Comparison of ENCODE assay signal across 24 cellular contexts in genomic region chr11:3223932-3224729, GRCh38. TPM values are rescaled to one million over a fixed set of nuclear protein-coding genes. Genes with fewer than 3 reads are reported as not detected.
DNase-seq lines count a peak whose midpoint lies in the region; ATAC-seq and TF ChIP-seq lines count a peak whose summit lies in the region.
"Had no signal": no experiment of that assay in that cellular context is flagged by ENCODE, and none has a peak within 500 bp of the region (broad histone marks: within the 10 kb centered on the region; RNA-seq: fewer than 3 reads in every experiment).

No MANE protein-coding gene starts in this region.

- TF ChIP-seq CTCF in WTC11 (IDR thresholded peaks at IDR 0.05): no peak

- H3K9me3 Mint-ChIP-seq in WTC11: no peaks in the 10 kb centered on the region
- H3K9me3 Mint-ChIP-seq: activated T-helper 17 cell treated with anti-CD3 and anti-CD28 coated beads, Interleukin-2, amount 50 U/mL, for 72 hours had no signal

- no peaks in the 10 kb centered on the region for H3K9me3 ChIP-seq in mesenchymal stem cell (ENCODE audit: control insufficient read depth, low read length)
- H3K9me3 ChIP-seq: breast epithelium had no signal

- H3K27ac Mint-ChIP-seq in WTC11: no peak overlapping the region
- H3K27ac Mint-ChIP-seq: activated T-helper 17 cell treated with anti-CD3 and anti-CD28 coated beads, Interleukin-2, amount 50 U/mL, for 72 hours; T-helper 17 cell had no signal

- ATAC-seq in Right ventricle myocardium superior (ENCODE audit: poor library complexity): no peak
- no peak for ATAC-seq in Right ventricle myocardium inferior
- ATAC-seq in WTC11: peak; percentile 50
- ATAC-seq in GM21515 (IDR thresholded peaks at IDR 0.05; ENCODE audit: unreplicated experiment): no peak
- ATAC-seq in HG02571 (IDR thresholded peaks at IDR 0.05; ENCODE audit: unreplicated experiment): no peak
- ATAC-seq: activated T-helper 17 cell treated with anti-CD3 and anti-CD28 coated beads, Interleukin-2, amount 50 U/mL, for 72 hours; T-helper 17 cell had no signal

- DNase-seq in Right ventricle myocardium superior: peak; percentile 21
- no peak for DNase-seq in Right ventricle myocardium inferior (ENCODE audit: missing footprints)
- DNase-seq in WTC11 (ENCODE audit: low spot score): peak; percentile 28
- no peak for DNase-seq in mesenchymal stem cell
- no peak for DNase-seq in GM19240 (ENCODE audit: insufficient read length, low spot score)
- DNase-seq in DMS114 treated with DMSO at 0.1 percent for 48 hours (lab: John Stamatoyannopoulos, UW; ENCODE audit: unreplicated experiment): no peak
- DNase-seq: hippocampal formation, kidney glomerular epithelial cell, NCI-H1417 treated with DMSO at 0.1 percent for 48 hours, NCI-H2171, T-helper 17 cell had no signal

- H3K27me3 Mint-ChIP-seq in WTC11 (ENCODE audit: low read depth): no peaks in the 10 kb centered on the region

- H3K27ac ChIP-seq in mesenchymal stem cell (ENCODE audit: low read length, poor library complexity, severe bottlenecking): peak overlapping the region; percentile 27
- H3K27ac ChIP-seq: breast epithelium, coronary artery, VCaP had no signal

- intact Hi-C loops in Right ventricle myocardium superior (cut with DNase I) (no loop called here), Right ventricle myocardium inferior (cut with DNase I) (no loop called here)

- H2BK12ac ChIP-seq in mesenchymal stem cell (ENCODE audit: low read length in 2 of 2): no peak overlapping the region

- no peak overlapping the region for H3K4me3 Mint-ChIP-seq in WTC11
- H3K4me3 Mint-ChIP-seq: activated T-helper 17 cell treated with anti-CD3 and anti-CD28 coated beads, Interleukin-2, amount 50 U/mL, for 72 hours; T-helper 17 cell had no signal

- H3K36me3 Mint-ChIP-seq in WTC11: no peaks in the 10 kb centered on the region

- no peak overlapping the region for H2BK5ac ChIP-seq in mesenchymal stem cell (ENCODE audit: low read depth, low read length, poor library complexity, severe bottlenecking)

- H2AK5ac ChIP-seq in mesenchymal stem cell (ENCODE audit: low read length, severe bottlenecking): peak overlapping the region; percentile 40

- no peak overlapping the region for H4K91ac ChIP-seq in mesenchymal stem cell (ENCODE audit: low read length)

- no peak overlapping the region for H2BK120ac ChIP-seq in mesenchymal stem cell (ENCODE audit: low read depth, low read length)

- H3K79me1 ChIP-seq in mesenchymal stem cell (replicated peaks; ENCODE audit: low read length, poor library complexity, severe bottlenecking): no peaks in the 10 kb centered on the region

- no peak overlapping the region for H3K18ac ChIP-seq in mesenchymal stem cell (ENCODE audit: low read depth in 1 of 2, low read length in 2 of 2)

- POLR2A ChIA-PET in WTC11 (lab: Charles Lee): interaction anchor here (1.0 kb wide), 1 partner anchor 9 kb away, joined by 3 read pairs; no protein-coding TSS in a partner anchor

- H3K27me3 ChIP-seq in mesenchymal stem cell (ENCODE audit: control insufficient read depth in 1 of 2, insufficient read depth in 1 of 2, low read length in 2 of 2): peaks cover 29 to 73% of the 10 kb centered on the region in 2 experiments

- peaks cover 28% of the 10 kb centered on the region for H3K4me1 ChIP-seq in mesenchymal stem cell (ENCODE audit: control insufficient read depth, insufficient read depth, low read depth, low read length)
- H3K4me1 ChIP-seq: breast epithelium had no signal

- CTCF ChIA-PET in WTC11 (lab: Charles Lee): interaction anchor here (0.6 to 3.0 kb wide), 24 partner anchors 8 to 294 kb away, joined by 3 to 14 read pairs (median 4); partner anchors contain the start of genes MRGPRE and PHLDA2

- H3K36me3 ChIP-seq in mesenchymal stem cell (ENCODE audit: control insufficient read depth in 1 of 2, insufficient read depth in 2 of 2, low read depth in 1 of 2, low read length in 2 of 2): no peaks in the 10 kb centered on the region
- H3K36me3 ChIP-seq: breast epithelium had no signal

- H3K14ac ChIP-seq in mesenchymal stem cell (ENCODE audit: low read length in 2 of 2): no peak overlapping the region

- H3K4me1 Mint-ChIP-seq in WTC11: peaks cover 32% of the 10 kb centered on the region
- H3K4me1 Mint-ChIP-seq: activated T-helper 17 cell treated with anti-CD3 and anti-CD28 coated beads, Interleukin-2, amount 50 U/mL, for 72 hours had no signal

- no peak overlapping the region for H3K4me3 ChIP-seq in mesenchymal stem cell (ENCODE audit: insufficient read depth in 1 of 2, low read depth in 1 of 2, low read length in 2 of 2)
- H3K4me3 ChIP-seq: breast epithelium, coronary artery had no signal

- H3K23ac ChIP-seq in mesenchymal stem cell (ENCODE audit: low read length in 2 of 2): no peak overlapping the region

- 60% methylated on average over 14 of the region's 15 CpGs for WGBS in mesenchymal stem cell

- H3K4ac ChIP-seq in mesenchymal stem cell (ENCODE audit: low read depth in 1 of 2, low read length in 2 of 2): no peak overlapping the region

- H2BK15ac ChIP-seq in mesenchymal stem cell (ENCODE audit: low read depth, poor library complexity, severe bottlenecking): no peak overlapping the region

- no peak overlapping the region for H2AFZ ChIP-seq in mesenchymal stem cell (ENCODE audit: low read depth, low read length)

- no peak overlapping the region for H4K8ac ChIP-seq in mesenchymal stem cell (ENCODE audit: low read length)

- H3K4me2 ChIP-seq in mesenchymal stem cell (ENCODE audit: low read length, poor library complexity, severe bottlenecking): peak overlapping the region; percentile 39

- H3K9ac ChIP-seq in mesenchymal stem cell (ENCODE audit: low read length): no peak overlapping the region

TF ChIP-seq in WTC11, 78 proteins besides CTCF, POLR2A, EP300 and RAD21:
- TF ChIP-seq MLX (CRISPR knock-in tag; IDR thresholded peaks at IDR 0.05) (no peak), ATF1 (CRISPR knock-in tag; IDR thresholded peaks at IDR 0.05) (no peak), ZNF138 (CRISPR knock-in tag; conservative IDR thresholded peaks at IDR 0.05) (no peak), KAT7 (CRISPR knock-in tag; IDR thresholded peaks at IDR 0.05; ENCODE audit: borderline replicate concordance) (no peak), ERG (CRISPR knock-in tag; IDR thresholded peaks at IDR 0.05) (no peak), RORB (CRISPR knock-in tag; IDR thresholded peaks at IDR 0.05) (no peak), ZNF396 (CRISPR knock-in tag; IDR thresholded peaks at IDR 0.05; ENCODE audit: borderline replicate concordance) (no peak), NR3C1 (CRISPR knock-in tag; conservative IDR thresholded peaks at IDR 0.05; ENCODE audit: low read depth) (no peak), FOXP4 (CRISPR knock-in tag; IDR thresholded peaks at IDR 0.05) (no peak)
- TF ChIP-seq, protein P1, sequence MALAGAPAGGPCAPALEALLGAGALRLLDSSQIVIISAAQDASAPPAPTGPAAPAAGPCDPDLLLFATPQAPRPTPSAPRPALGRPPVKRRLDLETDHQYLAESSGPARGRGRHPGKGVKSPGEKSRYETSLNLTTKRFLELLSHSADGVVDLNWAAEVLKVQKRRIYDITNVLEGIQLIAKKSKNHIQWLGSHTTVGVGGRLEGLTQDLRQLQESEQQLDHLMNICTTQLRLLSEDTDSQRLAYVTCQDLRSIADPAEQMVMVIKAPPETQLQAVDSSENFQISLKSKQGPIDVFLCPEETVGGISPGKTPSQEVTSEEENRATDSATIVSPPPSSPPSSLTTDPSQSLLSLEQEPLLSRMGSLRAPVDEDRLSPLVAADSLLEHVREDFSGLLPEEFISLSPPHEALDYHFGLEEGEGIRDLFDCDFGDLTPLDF (CRISPR knock-in tag; IDR thresholded peaks at IDR 0.05): no peak
TF ChIP-seq in WTC11: peak in this region for 0.

RNA-seq across cellular contexts. Expression of gene MRGPRG, which starts 5.5 kb away (rescaled TPM):
- total RNA-seq in Right ventricle myocardium superior (not detected), Right ventricle myocardium inferior (not detected), WTC11 (2021) (not detected in 3 replicates)
- polyA plus RNA-seq in mesenchymal stem cell (2013, experiment 1 of 2): not detected
- polyA plus RNA-seq in mesenchymal stem cell (2013, experiment 2 of 2): not detected
- total RNA-seq: activated CD8-positive, alpha-beta memory T cell treated with anti-CD3 and anti-CD28 coated beads for 36 hours; activated T-helper 17 cell treated with anti-CD3 and anti-CD28 coated beads, Interleukin-2, amount 50 U/mL, for 72 hours; breast epithelium; Daoy; HT1080; LHCN-M2; renal cortical epithelial cell; T-helper 17 cell had no signal
- polyA plus RNA-seq: adipose tissue, thymus had no signal

RNA-seq across cellular contexts. Expression of gene MRGPRE, which starts 8.1 kb away (rescaled TPM):
- total RNA-seq in Right ventricle myocardium superior (0.16 TPM), Right ventricle myocardium inferior (not detected), WTC11 (2021) (not detected in 3 replicates)
- polyA plus RNA-seq in mesenchymal stem cell (2013, experiment 1 of 2): not detected
- not detected for polyA plus RNA-seq in mesenchymal stem cell (2013, experiment 2 of 2)
- total RNA-seq: activated CD8-positive, alpha-beta memory T cell treated with anti-CD3 and anti-CD28 coated beads for 36 hours; activated T-helper 17 cell treated with anti-CD3 and anti-CD28 coated beads, Interleukin-2, amount 50 U/mL, for 72 hours; breast epithelium; Daoy; HT1080; LHCN-M2; renal cortical epithelial cell; T-helper 17 cell had no signal

RNA-seq across cellular contexts. Expression of gene OSBPL5, which starts 59.0 kb away (rescaled TPM):
- 15.3 TPM for total RNA-seq in Right ventricle myocardium superior
- 18.4 TPM for total RNA-seq in Right ventricle myocardium inferior
- total RNA-seq in WTC11 (2021): 13.1 to 17.7 TPM (median 14.8 TPM) in 3 replicates
- 13.7 TPM for polyA plus RNA-seq in mesenchymal stem cell (2013, experiment 1 of 2)
- 14.6 TPM for polyA plus RNA-seq in mesenchymal stem cell (2013, experiment 2 of 2)

Comparison
In these comparisons a context has a peak if more than half of its experiments do, and no peak if none do; other contexts are left out.
1. DNase-seq: peak in Right ventricle myocardium superior (single experiment) and WTC11 (single experiment); none in Right ventricle myocardium inferior (single experiment), mesenchymal stem cell (single experiment), GM19240 (single experiment) and DMS114 treated with DMSO at 0.1 percent for 48 hours (single experiment).